In the genomic region with DNA sequence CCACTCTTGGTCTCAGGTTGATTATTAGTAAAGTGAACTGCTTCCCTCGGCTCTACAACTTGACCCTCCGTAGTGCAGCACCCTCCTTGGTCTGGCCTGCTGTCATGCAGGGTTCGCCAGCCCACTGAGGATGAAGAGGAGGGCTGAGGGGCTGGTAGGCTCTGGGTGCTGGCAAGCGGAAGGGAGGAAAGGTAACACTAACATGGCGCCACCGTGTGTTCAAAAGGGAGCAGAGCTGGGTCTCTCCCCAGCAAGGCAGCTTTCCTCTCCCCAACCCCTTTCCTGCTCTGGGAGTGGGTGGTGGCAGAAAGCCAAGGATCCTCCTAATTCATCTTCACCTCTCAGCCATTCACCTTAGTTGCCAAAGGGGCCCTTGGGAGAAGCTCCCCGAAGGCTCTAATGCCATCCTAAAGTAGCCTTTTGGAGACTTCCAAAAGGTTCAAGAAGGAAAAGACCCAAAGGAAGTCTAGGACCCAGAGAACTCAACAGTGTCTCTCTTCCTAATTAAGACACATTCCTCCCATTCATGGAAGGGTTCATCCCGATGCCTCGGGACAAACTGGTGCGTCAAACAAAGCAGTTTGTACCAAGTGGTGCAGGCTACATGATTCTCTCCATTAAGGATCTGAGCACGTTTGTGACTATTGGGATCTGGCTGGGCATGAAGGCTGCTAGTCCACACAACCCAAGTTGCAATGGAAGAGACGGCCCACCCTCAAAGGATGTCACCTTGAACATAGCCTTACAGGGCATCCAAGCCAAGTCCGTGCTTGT, we compare ENCODE assay signal across 8 cellular contexts.
DNase-seq lines count a peak whose midpoint lies in the region; ATAC-seq and TF ChIP-seq lines count a peak whose summit lies in the region.

No MANE protein-coding gene starts in this region.

- in situ Hi-C loops in KBM-7 (cut with MboI; ENCODE audit: low pct_unique_long_range_greater_than_20kb, low sequenced_read_pairs): loop anchor here (10.0 kb wide), 1 partner anchor 102 kb away; no protein-coding TSS in a partner anchor

- no peak overlapping the region for H3K4me3 ChIP-seq in GM12875 (ENCODE audit: low read depth, low read length)
- no peak overlapping the region for H3K4me3 ChIP-seq in PC-9
- H3K4me3 ChIP-seq in fibroblast of the aortic adventitia (ENCODE audit: low read depth, low read length): no peak overlapping the region

- no peak overlapping the region for H3K4me2 ChIP-seq in PC-9

- H4K20me1 ChIP-seq in PC-9 (ENCODE audit: insufficient read depth): no peaks in the 10 kb centered on the region

- peaks cover 26% of the 10 kb centered on the region for H3K4me1 Mint-ChIP-seq in osteocyte (ENCODE audit: unreplicated experiment)
- H3K4me1 Mint-ChIP-seq in type B pancreatic cell (ENCODE audit: unreplicated experiment): peaks cover 23% of the 10 kb centered on the region

- no peak overlapping the region for H2AFZ ChIP-seq in PC-9

- no peaks in the 10 kb centered on the region for H3K79me2 ChIP-seq in PC-9 (ENCODE audit: low read depth)

- peaks cover 11% of the 10 kb centered on the region; the same call in 1 of the 2 replicates for H3F3A ChIP-seq in PC-9 (ENCODE audit: insufficient read depth, low read depth)

- H3K36me3 Mint-ChIP-seq in osteocyte (ENCODE audit: unreplicated experiment) (no peaks in the 10 kb centered on the region), type B pancreatic cell (no peaks in the 10 kb centered on the region)

- no TSS peak for BruUV-seq in PC-9 (replicated peaks; lab: Mats Ljungman, UMichigan)

- CTCF ChIA-PET in PC-9 (lab: Charles Lee): interaction anchor here (1.1 to 1.9 kb wide), 3 partner anchors 52 to 112 kb away, joined by 4 to 15 read pairs (median 6); no protein-coding TSS in a partner anchor

- no peak for ATAC-seq in HG02970 (IDR thresholded peaks at IDR 0.05; ENCODE audit: low FRiP score, unreplicated experiment)

- H3K4me3 Mint-ChIP-seq in osteocyte (ENCODE audit: unreplicated experiment): no peak overlapping the region
- peak overlapping the region; percentile 54 for H3K4me3 Mint-ChIP-seq in type B pancreatic cell

- H3K9me3 Mint-ChIP-seq in osteocyte (ENCODE audit: unreplicated experiment) (no peaks in the 10 kb centered on the region), type B pancreatic cell (no peaks in the 10 kb centered on the region)

- H3K27me3 ChIP-seq in PC-9 (ENCODE audit: insufficient read depth, low read depth): no peaks in the 10 kb centered on the region

- DNase-seq in KBM-7 (peak; percentile 82), PC-9 (peak; percentile 39 to 58), activated T-helper 1 cell treated with Interleukin-2 at 50 U/mL for 16 hours (ENCODE audit: low read depth) (peak; percentile 38), fibroblast of the aortic adventitia (ENCODE audit: low read depth) (peak; percentile 63), osteocyte (ENCODE audit: extremely low spot score, unreplicated experiment) (peak; percentile 87), type B pancreatic cell (ENCODE audit: extremely low spot score, unreplicated experiment) (no peak)

- TF ChIP-seq CTCF in GM12875 (IDR thresholded peaks at IDR 0.05; ENCODE audit: borderline replicate concordance, insufficient read depth, low read depth, low read length) (peak; percentile 89), PC-9 (conservative IDR thresholded peaks at IDR 0.05) (peak; percentile 84), fibroblast of the aortic adventitia (IDR thresholded peaks at IDR 0.05; ENCODE audit: insufficient read depth, low read length) (peak; percentile 82), osteocyte (IDR thresholded peaks at IDR 0.05) (peak; percentile 83), type B pancreatic cell (conservative IDR thresholded peaks at IDR 0.05) (peak; percentile 86)

- H3K27me3 Mint-ChIP-seq in osteocyte (ENCODE audit: unreplicated experiment): no peaks in the 10 kb centered on the region
- H3K27me3 Mint-ChIP-seq in type B pancreatic cell: no peaks in the 10 kb centered on the region

- H3K9me3 ChIP-seq in PC-9 (ENCODE audit: insufficient read depth, low read depth): no peaks in the 10 kb centered on the region

- POLR2A ChIA-PET in PC-9 (lab: Charles Lee; ENCODE audit: unreplicated experiment): no interaction called here

- no peaks in the 10 kb centered on the region for H3K36me3 ChIP-seq in PC-9 (ENCODE audit: low read depth)

- H3K27ac ChIP-seq in PC-9: no peak overlapping the region

- intact Hi-C loops in PC-9 (cut with micrococcal nuclease; ENCODE audit: unreplicated experiment): loop anchor here (2.0 to 10.0 kb wide), 3 partner anchors 114 to 412 kb away; a partner anchor contains a TSS

- H3K27ac Mint-ChIP-seq in osteocyte (ENCODE audit: unreplicated experiment) (no peak overlapping the region), type B pancreatic cell (peak overlapping the region; percentile 68)

- H3K9me2 ChIP-seq in PC-9 (ENCODE audit: insufficient read depth): no peaks in the 10 kb centered on the region

- peaks cover 13% of the 10 kb centered on the region for H3K4me1 ChIP-seq in PC-9 (replicated peaks; ENCODE audit: insufficient read depth)
